8 cellular contexts compared by ENCODE assay signal in the genomic region with DNA sequence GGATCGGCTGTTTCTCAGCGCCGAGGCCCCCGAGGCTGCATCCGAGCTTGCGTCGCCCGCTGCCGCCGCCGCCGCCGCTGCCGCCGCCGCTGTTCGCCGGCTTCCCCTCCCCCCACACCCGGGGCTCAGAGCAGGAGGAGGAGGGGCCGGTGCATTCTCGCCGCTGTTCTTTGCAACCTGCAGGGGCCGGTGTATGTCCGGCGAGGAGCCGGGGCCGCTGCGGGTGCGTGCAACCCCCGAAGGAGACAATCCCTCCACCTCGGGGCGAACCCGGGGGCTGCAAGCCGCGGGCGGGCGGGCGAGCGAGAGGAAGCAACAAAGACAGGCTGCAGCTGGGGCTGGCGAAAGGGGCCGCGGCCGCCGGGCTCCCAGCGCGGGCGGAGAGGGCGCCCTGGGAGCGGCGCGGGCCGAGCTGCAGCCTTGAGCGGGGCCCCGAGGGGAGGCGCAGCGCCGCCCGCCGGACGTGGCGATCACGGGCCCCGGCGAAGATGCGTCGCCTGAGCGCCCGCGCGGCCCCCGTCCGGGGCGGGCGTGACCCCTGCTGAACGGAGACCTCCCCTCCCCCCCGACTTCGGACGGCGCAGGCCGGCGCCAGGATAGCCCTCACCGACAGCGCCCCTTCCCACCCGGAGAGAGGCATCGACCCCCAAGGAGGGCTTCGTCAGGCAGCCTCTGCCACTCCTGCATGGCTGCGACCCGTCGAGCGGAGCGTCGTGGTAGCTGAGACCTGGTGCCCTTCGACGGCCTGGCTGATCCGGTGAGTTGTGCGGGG. TPM values are rescaled to one million over a fixed set of nuclear protein-coding genes. Genes with fewer than 3 reads are reported as not detected.
A peak's percentile ranks its signal among the peaks of the same experiment; 100 is the strongest.
DNase-seq lines count a peak whose midpoint lies in the region; ATAC-seq and TF ChIP-seq lines count a peak whose summit lies in the region.

No MANE protein-coding gene starts in this region.

- H3K4me1 ChIP-seq in PC-3 (ENCODE audit: insufficient read depth, low read length) (peaks cover 25% of the 10 kb centered on the region), parathyroid adenoma (peaks cover 6% of the 10 kb centered on the region), upper lobe of right lung (peaks cover 17% of the 10 kb centered on the region)

- no peaks in the 10 kb centered on the region for H3K9me2 ChIP-seq in PC-3 (replicated peaks; ENCODE audit: low read length)

- peak; percentile 22 for ATAC-seq in GM18867 (IDR thresholded peaks at IDR 0.05; ENCODE audit: unreplicated experiment)
- peak; percentile 29 for ATAC-seq in HG03432 (IDR thresholded peaks at IDR 0.05; ENCODE audit: unreplicated experiment)
- ATAC-seq in PC-3: peak; percentile 30
- ATAC-seq in upper lobe of right lung: peak; percentile 30

- H3K79me2 ChIP-seq in PC-3 (ENCODE audit: low read length) (no peaks in the 10 kb centered on the region), parathyroid adenoma (no peaks in the 10 kb centered on the region)

- H3K4me2 ChIP-seq in PC-3 (ENCODE audit: low read length) (peak overlapping the region; percentile 93), parathyroid adenoma (ENCODE audit: low read length) (peak overlapping the region; percentile 87)

- H3K9me3 ChIP-seq in PC-3 (ENCODE audit: low read length) (no peaks in the 10 kb centered on the region), parathyroid adenoma (ENCODE audit: control insufficient read depth, low read length) (no peaks in the 10 kb centered on the region), upper lobe of right lung (no peaks in the 10 kb centered on the region)

- intact Hi-C loops in PC-3 (cut with micrococcal nuclease): loop anchor here (1.0 kb wide), 1 partner anchor 117 kb away; no protein-coding TSS in a partner anchor
- intact Hi-C loops in upper lobe of right lung (cut with DNase I): no loop called here

- BruUV-seq in PC-3 (replicated peaks; lab: Mats Ljungman, UMichigan): no TSS peak

- H3K36me3 Mint-ChIP-seq in glutamatergic neuron (ENCODE audit: unreplicated experiment): no peaks in the 10 kb centered on the region

- H3K4me3 ChIP-seq in AG04449 (ENCODE audit: low read depth, low read length) (peak overlapping the region; percentile 59), PC-3 (ENCODE audit: low read length) (peak overlapping the region; percentile 78), parathyroid adenoma (ENCODE audit: low read depth, low read length) (peak overlapping the region; percentile 36), upper lobe of right lung (peak overlapping the region; percentile 65)

- peak overlapping the region; percentile 62 for H2AFZ ChIP-seq in PC-3 (ENCODE audit: low read length)
- H2AFZ ChIP-seq in parathyroid adenoma: peak overlapping the region; percentile 96

- H3K27me3 Mint-ChIP-seq in glutamatergic neuron (ENCODE audit: unreplicated experiment): peaks cover 9% of the 10 kb centered on the region

- no peak overlapping the region; the same call in 1 of the 2 replicates for H3K9ac ChIP-seq in PC-3 (ENCODE audit: low read length)
- no peak overlapping the region for H3K9ac ChIP-seq in parathyroid adenoma

- no peaks in the 10 kb centered on the region for H3K27me3 ChIP-seq in PC-3 (ENCODE audit: low read length)
- H3K27me3 ChIP-seq in parathyroid adenoma (ENCODE audit: control insufficient read depth, insufficient read depth, low read length): no peaks in the 10 kb centered on the region
- H3K27me3 ChIP-seq in upper lobe of right lung: peaks cover 52% of the 10 kb centered on the region

- TF ChIP-seq CTCF in AG04449 (IDR thresholded peaks at IDR 0.05; ENCODE audit: insufficient read depth, low read length, missing control alignments) (peak; percentile 9), PC-3 (conservative IDR thresholded peaks at IDR 0.05; ENCODE audit: low read depth, low read length) (peak; percentile 45), glutamatergic neuron (IDR thresholded peaks at IDR 0.05; ENCODE audit: partially characterized antibody, unreplicated experiment) (no peak), parathyroid adenoma (IDR thresholded peaks at IDR 0.05) (peak; percentile 25), upper lobe of right lung (IDR thresholded peaks at IDR 0.05) (peak; percentile 23)

- CTCF ChIA-PET in AG04449 (lab: Yijun Ruan, JAX): interaction anchor here (0.9 to 5.6 kb wide), 5 partner anchors 28 to 195 kb away, joined by 3 to 23 read pairs (median 3); no protein-coding TSS in a partner anchor
- CTCF ChIA-PET in PC-3 (lab: Charles Lee): interaction anchor here (0.5 to 1.7 kb wide), 3 partner anchors 117 to 286 kb away, joined by 3 to 7 read pairs (median 3); a partner anchor contains a TSS

- DNase-seq in AG04449 (ENCODE audit: low read depth, low spot score) (no peak), PC-3 (peak; percentile 60), activated gamma-delta T cell (lab: John Stamatoyannopoulos, UW) (peak; percentile 50), glutamatergic neuron (peak; percentile 89), upper lobe of right lung (peak; percentile 86)

- peaks cover 23% of the 10 kb centered on the region for H3K4me1 Mint-ChIP-seq in glutamatergic neuron (ENCODE audit: low read depth, unreplicated experiment)

- no peaks in the 10 kb centered on the region; the same call in 1 of the 2 replicates for H4K20me1 ChIP-seq in PC-3 (ENCODE audit: low read length)

- H3K36me3 ChIP-seq in PC-3 (ENCODE audit: low read depth, low read length): no peaks in the 10 kb centered on the region
- no peaks in the 10 kb centered on the region for H3K36me3 ChIP-seq in parathyroid adenoma (ENCODE audit: control insufficient read depth, insufficient read depth, low read length)
- no peaks in the 10 kb centered on the region for H3K36me3 ChIP-seq in upper lobe of right lung

- POLR2A ChIA-PET in AG04449 (lab: Yijun Ruan, JAX) (no interaction called here), PC-3 (lab: Charles Lee; ENCODE audit: unreplicated experiment) (interaction anchor here (0.7 kb wide), 2 partner anchors 9 to 145 kb away, joined by 3 to 4 read pairs; no protein-coding TSS in a partner anchor)

- H3K9me3 Mint-ChIP-seq in glutamatergic neuron (ENCODE audit: unreplicated experiment): peaks cover 4% of the 10 kb centered on the region

- peak overlapping the region; percentile 81 for H3K4me3 Mint-ChIP-seq in glutamatergic neuron (ENCODE audit: unreplicated experiment)

- no peaks in the 10 kb centered on the region for H3F3A ChIP-seq in PC-3 (ENCODE audit: low read length, unreplicated experiment)

- H3K27ac ChIP-seq in PC-3 (ENCODE audit: low read length) (no peak overlapping the region), parathyroid adenoma (no peak overlapping the region), upper lobe of right lung (no peak overlapping the region)

- no peak overlapping the region for H3K27ac Mint-ChIP-seq in glutamatergic neuron (ENCODE audit: unreplicated experiment)

RNA-seq across cellular contexts. Expression of a gene that starts 0.7 kb away (rescaled TPM):
- total RNA-seq in PC-3 (2014; rRNA removed) (11.7 and 15.3 TPM in 2 replicates), glutamatergic neuron (ENCODE audit: unreplicated experiment) (18.1 TPM), upper lobe of right lung (6.2 TPM)
